Comparison of ENCODE assay signal across 13 cellular contexts in genomic region chr13:27211771-27212364, GRCh38. TPM values are rescaled to one million over a fixed set of nuclear protein-coding genes. Genes with fewer than 3 reads are reported as not detected.
DNase-seq lines count a peak whose midpoint lies in the region; ATAC-seq and TF ChIP-seq lines count a peak whose summit lies in the region.
"Had no signal": no experiment of that assay in that cellular context is flagged by ENCODE, and none has a peak within 500 bp of the region (broad histone marks: within the 10 kb centered on the region; RNA-seq: fewer than 3 reads in every experiment).

No MANE protein-coding gene starts in this region.

- TF ChIP-seq CTCF in AG04450 (IDR thresholded peaks at IDR 0.05; ENCODE audit: low read depth, low read length), result no peak
- no peak for TF ChIP-seq CTCF in foreskin keratinocyte (conservative IDR thresholded peaks at IDR 0.05)
- no peak for TF ChIP-seq CTCF in WTC11 (IDR thresholded peaks at IDR 0.05)

- ATAC-seq in foreskin keratinocyte, result peak; percentile 94
- ATAC-seq in right cardiac atrium, result no peak
- no peak for ATAC-seq in WTC11
- no peak for ATAC-seq in GM21786 (IDR thresholded peaks at IDR 0.05; ENCODE audit: unreplicated experiment)
- ATAC-seq: activated CD8-positive, alpha-beta T cell treated with anti-CD3 and anti-CD28 coated beads, Interleukin-2, amount 10 ng/mL, durations not matched to agents 7 days and 5 days had no signal

- 84% methylated on average over 17 of the region's 17 CpGs for WGBS in right cardiac atrium

- H3K27ac ChIP-seq in AG04450 (ENCODE audit: low read depth, low read length) (no peak overlapping the region), foreskin keratinocyte (no peak overlapping the region), right cardiac atrium (ENCODE audit: low read length) (no peak overlapping the region)
- H3K27ac ChIP-seq: KMS-11 had no signal

- H3K9me3 Mint-ChIP-seq in WTC11, result peaks cover 28% of the 10 kb centered on the region
- H3K9me3 Mint-ChIP-seq in activated naive CD4-positive, alpha-beta T cell treated with anti-CD3 and anti-CD28 coated beads for 36 hours, result peaks cover 5% of the 10 kb centered on the region

- no peak overlapping the region for H3K27ac Mint-ChIP-seq in WTC11
- H3K27ac Mint-ChIP-seq in activated naive CD4-positive, alpha-beta T cell treated with anti-CD3 and anti-CD28 coated beads for 36 hours, result no peak overlapping the region

- no peaks in the 10 kb centered on the region for H3K27me3 ChIP-seq in AG04450 (ENCODE audit: control insufficient read depth, insufficient read depth, low read length)
- H3K27me3 ChIP-seq in foreskin keratinocyte, result peaks cover 16% of the 10 kb centered on the region
- no peaks in the 10 kb centered on the region for H3K27me3 ChIP-seq in right cardiac atrium (ENCODE audit: control insufficient read depth, insufficient read depth)

- POLR2A ChIA-PET in AG04450 (lab: Yijun Ruan, JAX) (no interaction called here), WTC11 (lab: Charles Lee) (no interaction called here)

- H3K4me3 Mint-ChIP-seq in WTC11, result no peak overlapping the region
- no peak overlapping the region for H3K4me3 Mint-ChIP-seq in activated naive CD4-positive, alpha-beta T cell treated with anti-CD3 and anti-CD28 coated beads for 36 hours

- H3K4me1 ChIP-seq in foreskin keratinocyte (no peaks in the 10 kb centered on the region), right cardiac atrium (ENCODE audit: control insufficient read depth, insufficient read depth, low read length) (no peaks in the 10 kb centered on the region)

- intact Hi-C loops in right cardiac atrium (cut with DNase I), result no loop called here
- intact Hi-C loops in activated naive CD4-positive, alpha-beta T cell treated with anti-CD3 and anti-CD28 coated beads for 36 hours (cut with micrococcal nuclease), result no loop called here

- H3K36me3 Mint-ChIP-seq in WTC11, result peaks cover 9% of the 10 kb centered on the region
- H3K36me3 Mint-ChIP-seq in activated naive CD4-positive, alpha-beta T cell treated with anti-CD3 and anti-CD28 coated beads for 36 hours (ENCODE audit: low read depth), result no peaks in the 10 kb centered on the region

- CTCF ChIA-PET in AG04450 (lab: Charles Lee) (no interaction called here), WTC11 (lab: Charles Lee) (no interaction called here)
- CTCF ChIA-PET in activated naive CD4-positive, alpha-beta T cell treated with anti-CD3 and anti-CD28 coated beads for 36 hours (lab: Charles Lee), result no interaction called here

- H3K9me3 ChIP-seq in AG04450 (ENCODE audit: control insufficient read depth, insufficient read depth, low read length) (peaks cover 8% of the 10 kb centered on the region), right cardiac atrium (ENCODE audit: control insufficient read depth, low read length) (no peaks in the 10 kb centered on the region)

- DNase-seq in AG04450 (ENCODE audit: low read depth, low spot score), result peak; percentile 24
- peak; percentile 87 for DNase-seq in HT1080 (ENCODE audit: low read depth)
- DNase-seq in astrocyte of the hippocampus (ENCODE audit: low read depth, low spot score), result peak; percentile 48
- DNase-seq in foreskin keratinocyte, result peak; percentile 17 to 51
- DNase-seq in right cardiac atrium, result no peak
- DNase-seq in WTC11 (ENCODE audit: low spot score), result no peak
- DNase-seq in activated naive CD4-positive, alpha-beta T cell treated with anti-CD3 and anti-CD28 coated beads for 36 hours, result no peak
- DNase-seq: DMS153, mesendoderm, NCI-H187 treated with DMSO at 0.1 percent for 48 hours had no signal

- peaks cover 19% of the 10 kb centered on the region for H3K27me3 Mint-ChIP-seq in WTC11 (ENCODE audit: low read depth)
- no peaks in the 10 kb centered on the region for H3K27me3 Mint-ChIP-seq in activated naive CD4-positive, alpha-beta T cell treated with anti-CD3 and anti-CD28 coated beads for 36 hours (ENCODE audit: low read depth)

- H3K4me1 Mint-ChIP-seq in WTC11, result peaks cover 14% of the 10 kb centered on the region
- peaks cover 2% of the 10 kb centered on the region for H3K4me1 Mint-ChIP-seq in activated naive CD4-positive, alpha-beta T cell treated with anti-CD3 and anti-CD28 coated beads for 36 hours (ENCODE audit: low read depth)

- H3K4me3 ChIP-seq in AG04450 (ENCODE audit: low read depth, low read length), result no peak overlapping the region
- H3K4me3 ChIP-seq in right cardiac atrium (ENCODE audit: low read length), result no peak overlapping the region

TF ChIP-seq in WTC11, 78 proteins besides CTCF, POLR2A, EP300 and RAD21:
- TF ChIP-seq ZNF671 (CRISPR knock-in tag; IDR thresholded peaks at IDR 0.05) (no peak), NR1H2 (CRISPR knock-in tag; IDR thresholded peaks at IDR 0.05) (no peak), ELF4 (CRISPR knock-in tag; IDR thresholded peaks at IDR 0.05; ENCODE audit: low read depth) (no peak), FOXJ3 (CRISPR knock-in tag; IDR thresholded peaks at IDR 0.05; ENCODE audit: borderline replicate concordance) (no peak), ZNF263 (CRISPR knock-in tag; IDR thresholded peaks at IDR 0.05; ENCODE audit: low read depth) (no peak), SOX15 (CRISPR knock-in tag; IDR thresholded peaks at IDR 0.05) (no peak)

RNA-seq across cellular contexts. Expression of gene RPL21, which starts 39.5 kb away (rescaled TPM):
- 1,747 and 1,942 TPM in 2 replicates for polyA plus RNA-seq in AG04450 (2011; rRNA removed)
- 63.3 and 118 TPM in 2 replicates for polyA minus RNA-seq in AG04450 (2011; rRNA and poly(A)+ RNA removed)
- 982 and 1,844 TPM in 2 replicates for total RNA-seq in HT1080 (2014; rRNA removed; shearing (Covaris generic))
- polyA plus RNA-seq in HT1080 (2015; cell fraction: cytosol; rRNA removed), result 1,686 and 2,051 TPM in 2 replicates
- polyA plus RNA-seq in HT1080 (2015; cell fraction: nucleus; rRNA removed), result 531 and 614 TPM in 2 replicates
- 1,758 and 1,842 TPM in 2 replicates for total RNA-seq in foreskin keratinocyte
- polyA plus RNA-seq in foreskin keratinocyte, result 2,433 and 2,569 TPM in 2 replicates
- total RNA-seq in right cardiac atrium, result 100 to 1,000 TPM; 723 to 895 (median 850) TPM
- polyA plus RNA-seq in right cardiac atrium, result 662 TPM
- total RNA-seq in WTC11 (2021), result 1,082 to 1,187 TPM (median 1,146 TPM) in 3 replicates
- 1,000 to 10,000 TPM; 1,766 to 1,839 TPM for total RNA-seq in activated naive CD4-positive, alpha-beta T cell treated with anti-CD3 and anti-CD28 coated beads for 36 hours

RNA-seq across cellular contexts. Expression of gene USP12, which starts 40.3 kb away (rescaled TPM):
- polyA plus RNA-seq in AG04450 (2011; rRNA removed) (14.4 and 18.0 TPM in 2 replicates), foreskin keratinocyte (8.8 and 10.6 TPM in 2 replicates), right cardiac atrium (5.4 TPM)
- 7.3 and 13.8 TPM in 2 replicates for polyA minus RNA-seq in AG04450 (2011; rRNA and poly(A)+ RNA removed)
- 34.1 and 42.1 TPM in 2 replicates for total RNA-seq in HT1080 (2014; rRNA removed; shearing (Covaris generic))
- polyA plus RNA-seq in HT1080 (2015; cell fraction: cytosol; rRNA removed), result 34.1 and 40.2 TPM in 2 replicates
- 26.1 and 27.8 TPM in 2 replicates for polyA plus RNA-seq in HT1080 (2015; cell fraction: nucleus; rRNA removed)
- total RNA-seq in foreskin keratinocyte (19.6 and 21.1 TPM in 2 replicates), right cardiac atrium (10 to 100 TPM; 16.6 to 19.3 (median 18.4) TPM), WTC11 (2021) (23.1 to 26.1 TPM (median 25.1 TPM) in 3 replicates)
- 10 to 100 TPM; 27.1 to 28.4 TPM for total RNA-seq in activated naive CD4-positive, alpha-beta T cell treated with anti-CD3 and anti-CD28 coated beads for 36 hours

RNA-seq across cellular contexts. Expression of gene RASL11A, which starts 58.8 kb away (rescaled TPM):
- polyA plus RNA-seq in AG04450 (2011; rRNA removed) (13.5 and 14.4 TPM in 2 replicates), foreskin keratinocyte (1.6 and 3.0 TPM in 2 replicates), right cardiac atrium (15.2 TPM)
- 51.9 and 70.2 TPM in 2 replicates for polyA minus RNA-seq in AG04450 (2011; rRNA and poly(A)+ RNA removed)
- 13.4 and 16.2 TPM in 2 replicates for total RNA-seq in HT1080 (2014; rRNA removed; shearing (Covaris generic))
- 4.0 and 6.6 TPM in 2 replicates for polyA plus RNA-seq in HT1080 (2015; cell fraction: cytosol; rRNA removed)
- 2.0 and 4.2 TPM in 2 replicates for polyA plus RNA-seq in HT1080 (2015; cell fraction: nucleus; rRNA removed)
- total RNA-seq in foreskin keratinocyte (2.0 and 2.3 TPM in 2 replicates), right cardiac atrium (10 to 100 TPM; 10.5 to 35.8 (median 19.0) TPM), WTC11 (2021) (2.5 to 3.8 TPM (median 3.5 TPM) in 3 replicates)
- total RNA-seq in activated naive CD4-positive, alpha-beta T cell treated with anti-CD3 and anti-CD28 coated beads for 36 hours, result 1 to 10 TPM; 1.5 to 1.6 TPM

Comparison
In these comparisons a context has a peak if more than half of its experiments do, and no peak if none do; other contexts are left out.
1. DNase-seq: peak in AG04450 (single experiment), HT1080 (single experiment), astrocyte of the hippocampus (single experiment) and foreskin keratinocyte (2 of 2); none in right cardiac atrium (0 of 3), WTC11 (single experiment) and activated naive CD4-positive, alpha-beta T cell treated with anti-CD3 and anti-CD28 coated beads for 36 hours (single experiment).